In genomic region chr12:109433618-109434017, GRCh38 we compare ENCODE assay signal across 8 cellular contexts. TPM values are rescaled to one million over a fixed set of nuclear protein-coding genes. Genes with fewer than 3 reads are reported as not detected.
DNase-seq lines count a peak whose midpoint lies in the region; ATAC-seq and TF ChIP-seq lines count a peak whose summit lies in the region.
"Had no signal": no experiment of that assay in that cellular context is flagged by ENCODE, and none has a peak within 500 bp of the region (broad histone marks: within the 10 kb centered on the region; RNA-seq: fewer than 3 reads in every experiment).

No MANE protein-coding gene starts in this region.

- TF ChIP-seq CTCF in GM12865 (IDR thresholded peaks at IDR 0.05; ENCODE audit: insufficient read depth, low read depth, low read length, missing control alignments) (peak; percentile 23), PC-9 (conservative IDR thresholded peaks at IDR 0.05) (peak; percentile 45), gastrocnemius medialis (IDR thresholded peaks at IDR 0.05 in 4 of 5, conservative IDR thresholded peaks at IDR 0.05 in 1 of 5) (peak in 2 of 5 experiments; percentile 21 to 24), tibial artery (IDR thresholded peaks at IDR 0.05) (peak in 1 of 2 experiments; percentile 27)

- H3K9me3 ChIP-seq in PC-9 (ENCODE audit: insufficient read depth, low read depth), result no peaks in the 10 kb centered on the region
- no peaks in the 10 kb centered on the region for H3K9me3 ChIP-seq in gastrocnemius medialis
- no peaks in the 10 kb centered on the region for H3K9me3 ChIP-seq in tibial artery

- CTCF ChIA-PET in PC-9 (lab: Charles Lee), result interaction anchor here (0.7 to 1.7 kb wide), 2 partner anchors 28 to 43 kb away, joined by 4 to 10 read pairs; partner anchors contain the start of genes KCTD10 and UBE3B

- H3K27me3 ChIP-seq in PC-9 (ENCODE audit: insufficient read depth, low read depth) (no peaks in the 10 kb centered on the region), gastrocnemius medialis (no peaks in the 10 kb centered on the region), tibial artery (no peaks in the 10 kb centered on the region)

- H3K4me1 ChIP-seq in PC-9 (replicated peaks; ENCODE audit: insufficient read depth), result peaks cover 19% of the 10 kb centered on the region
- H3K4me1 ChIP-seq in gastrocnemius medialis, result peaks cover 0 to 14% of the 10 kb centered on the region in 2 donors
- H3K4me1 ChIP-seq in tibial artery, result peaks cover 0 to 8% (median 6%) of the 10 kb centered on the region in 4 donors

- intact Hi-C loops in PC-9 (cut with micrococcal nuclease; ENCODE audit: unreplicated experiment) (loop anchor here (2.0 kb wide), 2 partner anchors 29 to 85 kb away; no protein-coding TSS in a partner anchor), left cardiac atrium (cut with DNase I) (loop anchor here in 1 of 2 donors (2.0 to 10.0 kb wide), 2 partner anchors 43 to 161 kb away; partner anchors contain the start of genes KCTD10 and UBE3B), gastrocnemius medialis (cut with DNase I; ENCODE audit: low total_unique reads) (loop anchor here (2.0 kb wide), 1 partner anchor 43 kb away; the partner anchor contains the start of genes KCTD10 and UBE3B), tibial artery (cut with DNase I; ENCODE audit: low total_unique reads) (loop anchor here (2.0 kb wide), 1 partner anchor 43 kb away; the partner anchor contains the start of genes KCTD10 and UBE3B)

- peak; percentile 56 to 83 for ATAC-seq in left cardiac atrium
- peak in 1 of 2 donors; percentile 41 for ATAC-seq in gastrocnemius medialis
- no peak for ATAC-seq in HG03175 (IDR thresholded peaks at IDR 0.05; ENCODE audit: unreplicated experiment)
- ATAC-seq in GM19397 (IDR thresholded peaks at IDR 0.05; ENCODE audit: unreplicated experiment), result no peak

- no peak overlapping the region for H3K4me2 ChIP-seq in PC-9

- in situ Hi-C loops in gastrocnemius medialis (cut with MboI; ENCODE audit: low sequenced_read_pairs in 4 of 4), result loop anchor here in 1 of 4 donors (5.0 kb wide), 1 partner anchor 44 kb away; the partner anchor contains the start of genes KCTD10 and UBE3B

- H4K20me1 ChIP-seq in PC-9 (ENCODE audit: insufficient read depth), result no peaks in the 10 kb centered on the region

- H3K4me3 ChIP-seq in GM12865 (ENCODE audit: low read depth, low read length) (no peak overlapping the region), PC-9 (no peak overlapping the region), gastrocnemius medialis (no peak overlapping the region), tibial artery (no peak overlapping the region)

- H3K79me2 ChIP-seq in PC-9 (ENCODE audit: low read depth), result no peaks in the 10 kb centered on the region

- H3K27ac ChIP-seq in PC-9 (no peak overlapping the region), gastrocnemius medialis (peak overlapping the region in 3 of 4 donors; percentile 39 to 50 (median 47)), tibial artery (no peak overlapping the region)

- TF ChIP-seq POLR2A in gastrocnemius medialis (IDR thresholded peaks at IDR 0.05), result no peak

- DNase-seq in GM12865 (ENCODE audit: low read depth) (no peak), PC-9 (no peak), left cardiac atrium (no peak), gastrocnemius medialis (peak in 1 of 2 donors; percentile 21), tibial artery (no peak)
- DNase-seq: activated CD4-positive, alpha-beta T cell treated with anti-CD3 and anti-CD28 coated beads for 1 hour had no signal

- H2AFZ ChIP-seq in PC-9, result no peak overlapping the region

- H3K36me3 ChIP-seq in PC-9 (ENCODE audit: low read depth) (no peaks in the 10 kb centered on the region), gastrocnemius medialis (no peaks in the 10 kb centered on the region), tibial artery (peaks cover 0 to 9% (median 0%) of the 10 kb centered on the region in 3 donors)

- H3K9me2 ChIP-seq in PC-9 (ENCODE audit: insufficient read depth), result no peaks in the 10 kb centered on the region

- no TSS peak for BruUV-seq in PC-9 (replicated peaks; lab: Mats Ljungman, UMichigan)

- POLR2A ChIA-PET in PC-9 (lab: Charles Lee; ENCODE audit: unreplicated experiment), result no interaction called here

- no peaks in the 10 kb centered on the region for H3F3A ChIP-seq in PC-9 (ENCODE audit: insufficient read depth, low read depth)

RNA-seq across cellular contexts. Expression of gene KCTD10, which starts 43.5 kb away (rescaled TPM):
- total RNA-seq in PC-9 (2021) (37.4 and 45.9 TPM in 2 replicates), left cardiac atrium (10 to 100 TPM; 36.2 to 96.5 TPM), gastrocnemius medialis (10 to 100 TPM in 3 of 4 donors, 1 to 10 TPM in 1; 7.5 to 14.8 (median 10.6) TPM)

RNA-seq across cellular contexts. Expression of gene UBE3B, which starts 43.8 kb away (rescaled TPM):
- total RNA-seq in PC-9 (2021) (45.4 and 48.0 TPM in 2 replicates), left cardiac atrium (10 to 100 TPM; 40.4 to 54.8 TPM), gastrocnemius medialis (10 to 100 TPM; 44.8 to 58.2 (median 55.9) TPM)

Comparison
In these comparisons a context has a peak if more than half of its experiments do, and no peak if none do; other contexts are left out.
1. H3K27ac ChIP-seq: peak in gastrocnemius medialis (3 of 4); none in PC-9 (single experiment) and tibial artery (0 of 2).
2. ATAC-seq: peak in left cardiac atrium (2 of 2); none in HG03175 (single experiment) and GM19397 (single experiment).